28 cellular contexts compared by ENCODE assay signal in the genomic region with DNA sequence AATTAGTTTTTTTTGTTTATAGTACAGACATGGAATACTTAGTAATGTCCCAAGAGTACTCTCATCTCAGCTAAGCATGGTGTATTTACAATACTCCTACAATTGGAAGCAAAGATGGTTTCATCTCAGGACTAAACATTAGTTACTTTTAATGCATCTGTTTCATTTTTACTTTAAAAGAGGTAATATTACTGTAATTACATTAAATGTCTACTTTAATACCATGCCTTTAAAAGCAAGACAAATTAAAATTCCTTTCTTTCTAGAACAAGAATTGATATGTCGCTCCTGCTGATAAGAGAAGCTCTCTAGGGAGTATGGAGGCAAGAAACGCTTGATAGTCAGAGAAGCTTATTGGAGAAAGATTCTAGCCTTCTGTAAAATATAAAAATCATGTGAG.
"Had no signal": no experiment of that assay in that cellular context is flagged by ENCODE, and none has a peak within 500 bp of the region (broad histone marks: within the 10 kb centered on the region; RNA-seq: fewer than 3 reads in every experiment).

No MANE protein-coding gene starts in this region.

- H3K27me3 ChIP-seq: stomach, suprapubic skin, testis, thyroid gland, tibial artery, tibial nerve, transverse colon, upper lobe of left lung, upper lobe of right lung, uterus, vagina had no signal

- H3K36me3 ChIP-seq: stomach, suprapubic skin, thoracic aorta, thyroid gland, tibial artery, tibial nerve, transverse colon, upper lobe of left lung, upper lobe of right lung, uterus, vagina had no signal

- H3K36me3 Mint-ChIP-seq: stimulated activated effector memory CD8-positive, alpha-beta T cell treated with anti-CD3 and anti-CD28 coated beads, Interleukin-12 subunit alpha, Interleukin-12 subunit beta, amount 100 ng/mL, for 72 hours; stimulated activated memory B cell treated with anti-CD40 and anti-IgM and Interleukin-4, amounts not matched to agents 10 μg/mL and 1 μg/mL and 100 μg/mL, for 72 hours; stimulated activated naive B cell treated with anti-CD40 and anti-IgM and Interleukin-4, amounts not matched to agents 10 μg/mL and 1 μg/mL and 100 μg/mL, for 72 hours; type B pancreatic cell had no signal

- H3K4me1 ChIP-seq: stomach, suprapubic skin, testis, thyroid gland, tibial nerve, transverse colon, upper lobe of left lung, upper lobe of right lung, uterus, vagina had no signal

- H3K4me1 Mint-ChIP-seq: stimulated activated effector memory CD8-positive, alpha-beta T cell treated with anti-CD3 and anti-CD28 coated beads, Interleukin-12 subunit alpha, Interleukin-12 subunit beta, amount 100 ng/mL, for 72 hours; stimulated activated memory B cell treated with anti-CD40 and anti-IgM and Interleukin-4, amounts not matched to agents 10 μg/mL and 1 μg/mL and 100 μg/mL, for 72 hours; stimulated activated naive B cell treated with anti-CD40 and anti-IgM and Interleukin-4, amounts not matched to agents 10 μg/mL and 1 μg/mL and 100 μg/mL, for 72 hours; stimulated activated naive CD8-positive, alpha-beta T cell treated with anti-CD3 and anti-CD28 coated beads, Interleukin-15, amount 100 ng/mL, for 72 hours had no signal

- H3K4me3 Mint-ChIP-seq: stimulated activated effector memory CD8-positive, alpha-beta T cell treated with anti-CD3 and anti-CD28 coated beads, Interleukin-12 subunit alpha, Interleukin-12 subunit beta, amount 100 ng/mL, for 72 hours; stimulated activated memory B cell treated with anti-CD40 and anti-IgM and Interleukin-4, amounts not matched to agents 10 μg/mL and 1 μg/mL and 100 μg/mL, for 72 hours; stimulated activated naive B cell treated with anti-CD40 and anti-IgM and Interleukin-4, amounts not matched to agents 10 μg/mL and 1 μg/mL and 100 μg/mL, for 72 hours; stimulated activated naive CD8-positive, alpha-beta T cell treated with anti-CD3 and anti-CD28 coated beads, Interleukin-15, amount 100 ng/mL, for 72 hours; stimulated activated naive CD8-positive, alpha-beta T cell treated with anti-CD3 and anti-CD28 coated beads, Interleukin-15, Interleukin-2, amounts not matched to agents 100 ng/mL and 50 ng/mL, for 24 hours; type B pancreatic cell had no signal

- H3K27ac ChIP-seq: stomach, suprapubic skin, testis, thoracic aorta, thyroid gland, tibial artery, tibial nerve, transverse colon, upper lobe of left lung, upper lobe of right lung, uterus, vagina had no signal

- H3K9me3 Mint-ChIP-seq: stimulated activated naive CD8-positive, alpha-beta T cell treated with anti-CD3 and anti-CD28 coated beads, Interleukin-15, amount 100 ng/mL, for 72 hours; type B pancreatic cell had no signal

- H3K27me3 Mint-ChIP-seq: stimulated activated memory B cell treated with anti-CD40 and anti-IgM and Interleukin-4, amounts not matched to agents 10 μg/mL and 1 μg/mL and 100 μg/mL, for 72 hours; stimulated activated naive B cell treated with anti-CD40 and anti-IgM and Interleukin-4, amounts not matched to agents 10 μg/mL and 1 μg/mL and 100 μg/mL, for 72 hours; stimulated activated naive CD8-positive, alpha-beta T cell treated with anti-CD3 and anti-CD28 coated beads, Interleukin-15, amount 100 ng/mL, for 72 hours; stimulated activated naive CD8-positive, alpha-beta T cell treated with anti-CD3 and anti-CD28 coated beads, Interleukin-15, Interleukin-2, amounts not matched to agents 100 ng/mL and 50 ng/mL, for 24 hours; type B pancreatic cell had no signal

- ATAC-seq: stimulated activated effector memory CD8-positive, alpha-beta T cell treated with anti-CD3 and anti-CD28 coated beads, Interleukin-12 subunit alpha, Interleukin-12 subunit beta, amount 100 ng/mL, for 72 hours; stimulated activated memory B cell treated with anti-CD40 and anti-IgM and Interleukin-4, amounts not matched to agents 10 μg/mL and 1 μg/mL and 100 μg/mL, for 72 hours; stimulated activated naive B cell treated with anti-CD40 and anti-IgM and Interleukin-4, amounts not matched to agents 10 μg/mL and 1 μg/mL and 100 μg/mL, for 72 hours; stimulated activated naive CD8-positive, alpha-beta T cell treated with anti-CD3 and anti-CD28 coated beads, Interleukin-15, amount 100 ng/mL, for 72 hours; stimulated activated naive CD8-positive, alpha-beta T cell treated with anti-CD3 and anti-CD28 coated beads, Interleukin-15, Interleukin-2, amounts not matched to agents 100 U/mL and 50 U/mL, for 24 hours; upper lobe of right lung had no signal

- H3K4me3 ChIP-seq: stomach, suprapubic skin, testis, thoracic aorta, thyroid gland, tibial artery, tibial nerve, transverse colon, upper lobe of left lung, upper lobe of right lung, uterus, vagina had no signal

- DNase-seq: stimulated activated CD4-positive, alpha-beta T cell treated with anti-CD3 and anti-CD28 coated beads, Interleukin-2, amount 100 ng/mL, for 48 hours; stimulated activated CD4-positive, alpha-beta T cell treated with anti-CD3 and anti-CD28 coated beads, Interleukin-4, amount 100 ng/mL, for 1 hour; stimulated activated CD4-positive, alpha-beta T cell treated with anti-CD3 and anti-CD28 coated beads, Interleukin-4, amount 100 ng/mL, for 24 hours; stimulated activated CD4-positive, alpha-beta T cell treated with anti-CD3 and anti-CD28 coated beads, Interleukin-4, amount 100 ng/mL, for 4 hours; stimulated activated CD8-positive, alpha-beta memory T cell treated with anti-CD3 and anti-CD28 coated beads, Interleukin-4, amount 100 ng/mL, for 48 hours; stimulated activated naive B cell treated with anti-CD40 and anti-IgM and Interleukin-4, amounts not matched to agents 10 μg/mL and 1 μg/mL and 100 μg/mL, for 72 hours; stimulated activated naive CD4-positive, alpha-beta T cell; stimulated activated naive CD4-positive, alpha-beta T cell treated with Interleukin-2 at 50 U/mL for 16 hours; stimulated activated naive CD8-positive, alpha-beta T cell treated with anti-CD3 and anti-CD28 coated beads, Interleukin-15, amount 100 ng/mL, for 72 hours; stimulated activated naive CD8-positive, alpha-beta T cell treated with anti-CD3 and anti-CD28 coated beads, Interleukin-15, Interleukin-2, amounts not matched to agents 100 U/mL and 50 U/mL, for 24 hours; stomach; substantia nigra; testis; thyroid gland; tibial artery; transverse colon; trophoblast cell; upper lobe of left lung; upper lobe of right lung; uterus had no signal

- H3K27ac Mint-ChIP-seq: stimulated activated effector memory CD8-positive, alpha-beta T cell treated with anti-CD3 and anti-CD28 coated beads, Interleukin-12 subunit alpha, Interleukin-12 subunit beta, amount 100 ng/mL, for 72 hours; stimulated activated memory B cell treated with anti-CD40 and anti-IgM and Interleukin-4, amounts not matched to agents 10 μg/mL and 1 μg/mL and 100 μg/mL, for 72 hours; stimulated activated naive B cell treated with anti-CD40 and anti-IgM and Interleukin-4, amounts not matched to agents 10 μg/mL and 1 μg/mL and 100 μg/mL, for 72 hours; stimulated activated naive CD8-positive, alpha-beta T cell treated with anti-CD3 and anti-CD28 coated beads, Interleukin-15, amount 100 ng/mL, for 72 hours; stimulated activated naive CD8-positive, alpha-beta T cell treated with anti-CD3 and anti-CD28 coated beads, Interleukin-15, Interleukin-2, amounts not matched to agents 100 ng/mL and 50 ng/mL, for 24 hours; type B pancreatic cell had no signal

- H3K9me3 ChIP-seq: stomach, suprapubic skin, testis, thoracic aorta, thyroid gland, tibial artery, tibial nerve, transverse colon, upper lobe of left lung, upper lobe of right lung, uterus, vagina had no signal
